23 cellular contexts compared by ENCODE assay signal in genomic region chr3:110615454-110615853, GRCh38.
DNase-seq lines count a peak whose midpoint lies in the region; ATAC-seq, FAIRE-seq and TF ChIP-seq lines count a peak whose summit lies in the region.
"Had no signal": no experiment of that assay in that cellular context is flagged by ENCODE, and none has a peak within 500 bp of the region (broad histone marks: within the 10 kb centered on the region; RNA-seq: fewer than 3 reads in every experiment).

No MANE protein-coding gene starts in this region.

- no peak for TF ChIP-seq POLR2A in IMR-90 (IDR thresholded peaks at IDR 0.05; ENCODE audit: low read depth, low read length)

- no peak overlapping the region for H2BK20ac ChIP-seq in IMR-90 (ENCODE audit: low read depth, low read length)

- intact Hi-C loops in IMR-90 (cut with micrococcal nuclease) (no loop called here), mucosa of descending colon (cut with DNase I, micrococcal nuclease) (no loop called here)
- intact Hi-C loops in activated CD8-positive, alpha-beta T cell treated with anti-CD3 and anti-CD28 coated beads for 36 hours (cut with micrococcal nuclease), result no loop called here
- intact Hi-C loops in CD4-positive, alpha-beta T cell (cut with DNase I, micrococcal nuclease), result no loop called here

- no peak overlapping the region for H3K18ac ChIP-seq in IMR-90 (ENCODE audit: low read depth, low read length)

- no peaks in the 10 kb centered on the region for H4K20me1 ChIP-seq in IMR-90 (ENCODE audit: insufficient read depth, low read length)
- H4K20me1 ChIP-seq: BLaER1 had no signal

- DNase-seq in IMR-90, result no peak
- no peak for DNase-seq in mucosa of descending colon
- peak; percentile 74 for DNase-seq in small intestine
- DNase-seq in activated CD8-positive, alpha-beta T cell treated with anti-CD3 and anti-CD28 coated beads for 36 hours, result no peak
- DNase-seq in CD4-positive, alpha-beta T cell, result no peak
- DNase-seq: 8988T; ACHN; BE2C; C1 segment of cervical spinal cord; Caco-2; Calu3; CD4-positive, CD25-positive, alpha-beta regulatory T cell; CD8-positive, alpha-beta T cell; DMS79 treated with DMSO at 0.1 percent for 48 hours; GF-D8 had no signal

- no peak overlapping the region for H3K56ac ChIP-seq in IMR-90 (ENCODE audit: extremely low read depth, insufficient read depth, low read length)

- no peak overlapping the region for H4K91ac ChIP-seq in IMR-90 (ENCODE audit: insufficient read depth, low read depth, low read length)

- in situ Hi-C loops in IMR-90 (cut with MboI; ENCODE audit: low sequenced_read_pairs), result no loop called here

- H3K9ac ChIP-seq in IMR-90 (ENCODE audit: low read depth, low read length), result no peak overlapping the region
- H3K9ac ChIP-seq: BLaER1 had no signal

- no peak overlapping the region for H3K4me3 Mint-ChIP-seq in activated CD8-positive, alpha-beta T cell treated with anti-CD3 and anti-CD28 coated beads for 36 hours
- no peak overlapping the region for H3K4me3 Mint-ChIP-seq in CD4-positive, alpha-beta T cell
- H3K4me3 Mint-ChIP-seq: CD14-positive monocyte; CD4-positive, CD25-positive, alpha-beta regulatory T cell; CD8-positive, alpha-beta T cell had no signal

- peaks cover 7% of the 10 kb centered on the region for H3K27me3 Mint-ChIP-seq in activated CD8-positive, alpha-beta T cell treated with anti-CD3 and anti-CD28 coated beads for 36 hours
- H3K27me3 Mint-ChIP-seq in CD4-positive, alpha-beta T cell, result peaks cover 14% of the 10 kb centered on the region
- H3K27me3 Mint-ChIP-seq: CD4-positive, CD25-positive, alpha-beta regulatory T cell had no signal

- no peaks in the 10 kb centered on the region for H3K36me3 Mint-ChIP-seq in activated CD8-positive, alpha-beta T cell treated with anti-CD3 and anti-CD28 coated beads for 36 hours (ENCODE audit: low read depth)
- H3K36me3 Mint-ChIP-seq in CD4-positive, alpha-beta T cell (ENCODE audit: low read depth), result no peaks in the 10 kb centered on the region
- H3K36me3 Mint-ChIP-seq: CD14-positive monocyte; CD4-positive, CD25-positive, alpha-beta regulatory T cell; CD8-positive, alpha-beta T cell had no signal

- no peaks in the 10 kb centered on the region for H3K4me1 Mint-ChIP-seq in activated CD8-positive, alpha-beta T cell treated with anti-CD3 and anti-CD28 coated beads for 36 hours (ENCODE audit: low read depth)
- H3K4me1 Mint-ChIP-seq in CD4-positive, alpha-beta T cell (ENCODE audit: low read depth), result no peaks in the 10 kb centered on the region
- H3K4me1 Mint-ChIP-seq: CD14-positive monocyte; CD4-positive, CD25-positive, alpha-beta regulatory T cell had no signal

- H2BK120ac ChIP-seq in IMR-90 (ENCODE audit: low read depth, low read length), result no peak overlapping the region

- H3K9me1 ChIP-seq in IMR-90 (ENCODE audit: insufficient read depth, low read length), result no peaks in the 10 kb centered on the region

- H3K27ac Mint-ChIP-seq in activated CD8-positive, alpha-beta T cell treated with anti-CD3 and anti-CD28 coated beads for 36 hours, result no peak overlapping the region
- no peak overlapping the region for H3K27ac Mint-ChIP-seq in CD4-positive, alpha-beta T cell
- H3K27ac Mint-ChIP-seq: CD14-positive monocyte; CD4-positive, CD25-positive, alpha-beta regulatory T cell; CD8-positive, alpha-beta T cell had no signal

- no peak overlapping the region for H2AFZ ChIP-seq in IMR-90 (replicated peaks; ENCODE audit: low read length, poor library complexity)

- no TSS peak for BruUV-seq in IMR-90 (replicated peaks; lab: Mats Ljungman, UMichigan)

- no peak for FAIRE-seq in small intestine (lab: Jason Lieb, UNC)
- FAIRE-seq: A204.1, D721Med, G401.6, GM12891, GM19239 had no signal

- H3K14ac ChIP-seq in IMR-90 (replicated peaks; ENCODE audit: low read depth, low read length), result no peak overlapping the region; the same call in 1 of the 2 replicates

- H3K23ac ChIP-seq in IMR-90 (ENCODE audit: low read depth, low read length), result no peak overlapping the region

- H4K5ac ChIP-seq in IMR-90 (ENCODE audit: low read depth, low read length), result no peak overlapping the region

- no peaks in the 10 kb centered on the region for H3K4me1 ChIP-seq in IMR-90 (ENCODE audit: control insufficient read depth, insufficient read depth, low read length)
- no peaks in the 10 kb centered on the region for H3K4me1 ChIP-seq in mucosa of descending colon (ENCODE audit: low read depth)
- peaks cover 0 to 2% of the 10 kb centered on the region in 2 donors for H3K4me1 ChIP-seq in small intestine (ENCODE audit: control insufficient read depth in 2 of 2, insufficient read depth in 1 of 2, low read depth in 1 of 2, low read length in 1 of 2)
- H3K4me1 ChIP-seq: BE2C, BLaER1 had no signal

- POLR2A ChIA-PET in IMR-90 (lab: Charles Lee; ENCODE audit: unreplicated experiment), result no interaction called here
- POLR2A ChIA-PET in activated CD8-positive, alpha-beta T cell treated with anti-CD3 and anti-CD28 coated beads for 36 hours (lab: Charles Lee), result no interaction called here
- POLR2A ChIA-PET in CD4-positive, alpha-beta T cell (lab: Charles Lee), result no interaction called here

- TF ChIP-seq RAD21 in IMR-90 (IDR thresholded peaks at IDR 0.05; ENCODE audit: low read length), result no peak

- H3K79me1 ChIP-seq in IMR-90 (ENCODE audit: low read depth in 1 of 2, low read length in 2 of 2), result no peaks in the 10 kb centered on the region

- no peak overlapping the region for H3K27ac ChIP-seq in IMR-90 (ENCODE audit: insufficient read depth, low read length)
- H3K27ac ChIP-seq in small intestine (ENCODE audit: low read depth in 1 of 2, low read length in 1 of 2), result no peak overlapping the region
- H3K27ac ChIP-seq in CD4-positive, alpha-beta T cell (ENCODE audit: low read depth, low read length), result no peak overlapping the region
- H3K27ac ChIP-seq: BLaER1 had no signal

- CTCF ChIA-PET in IMR-90 (lab: Yijun Ruan, JAX), result no interaction called here
- CTCF ChIA-PET in activated CD8-positive, alpha-beta T cell treated with anti-CD3 and anti-CD28 coated beads for 36 hours (lab: Charles Lee), result no interaction called here
- CTCF ChIA-PET in CD4-positive, alpha-beta T cell (lab: Charles Lee), result no interaction called here

- no CpG with 5 or more reads among the region's 1 CpG for WGBS in IMR-90 (ENCODE audit: extremely low coverage in 2 of 2, insufficient read length in 1 of 2), 2 experiments
- WGBS in small intestine, 3 donors, result 79 to 96% (median 95%) methylated on average over 1 of the region's 1 CpG

- H2AK5ac ChIP-seq in IMR-90 (ENCODE audit: low read depth, low read length), result 0 out of 2 replicates have a peak overlapping the region, but pooled peaks have one; percentile 5

- H3K27me3 ChIP-seq in IMR-90 (ENCODE audit: control insufficient read depth, insufficient read depth, low read length) (no peaks in the 10 kb centered on the region), small intestine (ENCODE audit: control insufficient read depth in 2 of 2, insufficient read depth in 2 of 2, low read length in 2 of 2) (no peaks in the 10 kb centered on the region)
- peaks cover 3% of the 10 kb centered on the region for H3K27me3 ChIP-seq in CD4-positive, alpha-beta T cell (ENCODE audit: control insufficient read depth, insufficient read depth, low read length)
- H3K27me3 ChIP-seq: BE2C, BLaER1 had no signal

- no peak overlapping the region for H2BK5ac ChIP-seq in IMR-90 (ENCODE audit: low read depth, low read length, poor library complexity, severe bottlenecking)

- no peak overlapping the region for H4K8ac ChIP-seq in IMR-90 (ENCODE audit: low read depth in 2 of 2, low read length in 2 of 2)

- no peaks in the 10 kb centered on the region for H3K36me3 ChIP-seq in IMR-90 (ENCODE audit: control insufficient read depth, insufficient read depth, low read length)
- H3K36me3 ChIP-seq in mucosa of descending colon (ENCODE audit: low read depth), result no peaks in the 10 kb centered on the region
- H3K36me3 ChIP-seq in small intestine (ENCODE audit: control insufficient read depth in 2 of 2, insufficient read depth in 2 of 2, low read length in 2 of 2), result no peaks in the 10 kb centered on the region
- H3K36me3 ChIP-seq: BE2C, BLaER1 had no signal

- H3K4ac ChIP-seq in IMR-90 (ENCODE audit: low read depth, low read length), result no peak overlapping the region

- H2AK9ac ChIP-seq in IMR-90 (replicated peaks; ENCODE audit: low read depth, low read length, poor library complexity), result no peak overlapping the region

- TF ChIP-seq CTCF in IMR-90 (conservative IDR thresholded peaks at IDR 0.05; ENCODE audit: low read depth, low read length), result no peak
- no peak for TF ChIP-seq CTCF in mucosa of descending colon (IDR thresholded peaks at IDR 0.05)
- TF ChIP-seq CTCF in activated CD8-positive, alpha-beta T cell treated with anti-CD3 and anti-CD28 coated beads for 36 hours (IDR thresholded peaks at IDR 0.05), result no peak
- no peak for TF ChIP-seq CTCF in CD4-positive, alpha-beta T cell (IDR thresholded peaks at IDR 0.05)

- H3K4me3 ChIP-seq in IMR-90 (ENCODE audit: insufficient read depth, low read depth, low read length), result no peak overlapping the region
- no peak overlapping the region for H3K4me3 ChIP-seq in mucosa of descending colon
- H3K4me3 ChIP-seq in small intestine (ENCODE audit: low read depth in 1 of 2, low read length in 2 of 2), result no peak overlapping the region
- H3K4me3 ChIP-seq: BLaER1 had no signal

- no peaks in the 10 kb centered on the region for H3K9me3 Mint-ChIP-seq in activated CD8-positive, alpha-beta T cell treated with anti-CD3 and anti-CD28 coated beads for 36 hours
- no peaks in the 10 kb centered on the region for H3K9me3 Mint-ChIP-seq in CD4-positive, alpha-beta T cell
- H3K9me3 Mint-ChIP-seq: CD8-positive, alpha-beta T cell had no signal

- H3K4me2 ChIP-seq in IMR-90 (ENCODE audit: low read depth, low read length), result no peak overlapping the region
- H3K4me2 ChIP-seq: BLaER1 had no signal

- dilution Hi-C loops in IMR-90 (cut with HindIII; ENCODE audit: low sequenced_read_pairs, unreplicated experiment), result no loop called here

- ATAC-seq in IMR-90 (ENCODE audit: low read depth) (no peak), mucosa of descending colon (peak; percentile 90), HG03442 (IDR thresholded peaks at IDR 0.05; ENCODE audit: unreplicated experiment) (no peak)
- no peak for ATAC-seq in activated CD8-positive, alpha-beta T cell treated with anti-CD3 and anti-CD28 coated beads for 36 hours
- ATAC-seq in CD4-positive, alpha-beta T cell (ENCODE audit: poor library complexity), result no peak
- ATAC-seq: CD8-positive, alpha-beta T cell had no signal

- H3K9me3 ChIP-seq in IMR-90 (ENCODE audit: control insufficient read depth, insufficient read depth, low read length) (no peaks in the 10 kb centered on the region), mucosa of descending colon (no peaks in the 10 kb centered on the region), small intestine (ENCODE audit: control insufficient read depth, low read depth) (no peaks in the 10 kb centered on the region)
- H3K9me3 ChIP-seq in CD4-positive, alpha-beta T cell (ENCODE audit: control insufficient read depth, low read length), result no peaks in the 10 kb centered on the region
- H3K9me3 ChIP-seq: BE2C, BLaER1, Caco-2 had no signal

- H2BK15ac ChIP-seq in IMR-90 (ENCODE audit: low read depth, low read length), result peak overlapping the region; percentile 76; the same call in 1 of the 3 replicates
